26 cellular contexts compared by ENCODE assay signal in genomic region chr11:32427616-32427934, GRCh38. TPM values are rescaled to one million over a fixed set of nuclear protein-coding genes. Genes with fewer than 3 reads are reported as not detected.
DNase-seq lines count a peak whose midpoint lies in the region; ATAC-seq, FAIRE-seq and TF ChIP-seq lines count a peak whose summit lies in the region.
"Had no signal": no experiment of that assay in that cellular context is flagged by ENCODE, and none has a peak within 500 bp of the region (broad histone marks: within the 10 kb centered on the region; RNA-seq: fewer than 3 reads in every experiment).

No MANE protein-coding gene starts in this region.

- no peaks in the 10 kb centered on the region for H3K9me3 ChIP-seq in heart left ventricle

- peaks cover 15 to 90% (median 58%) of the 10 kb centered on the region in 9 donors for H3K27me3 ChIP-seq in heart left ventricle

- peak overlapping the region in 11 of 12 donors; percentile 28 to 91 (median 77) for H3K27ac ChIP-seq in heart left ventricle
- no peak overlapping the region for H3K27ac ChIP-seq in coronary artery
- H3K27ac ChIP-seq: skin epidermis had no signal

- no peak for FAIRE-seq in D721Med (lab: Jason Lieb, UNC)
- FAIRE-seq: HepG2, keratinocyte had no signal

- intact Hi-C loops in heart left ventricle (cut with DNase I) (loop anchor here in 1 of 10 donors (5.0 kb wide), 1 partner anchor 40 kb away; no protein-coding TSS in a partner anchor), cardiac septum (cut with DNase I) (no loop called here)

- no peak for TF ChIP-seq POLR2A in heart left ventricle (IDR thresholded peaks at IDR 0.05)

- peaks cover 91% of the 10 kb centered on the region for H3K27me3 Mint-ChIP-seq in mesothelial cell of epicardium (ENCODE audit: low read depth)
- peaks cover 100% of the 10 kb centered on the region for H3K27me3 Mint-ChIP-seq in type B pancreatic cell

- H3K9me3 Mint-ChIP-seq in mesothelial cell of epicardium (no peaks in the 10 kb centered on the region), type B pancreatic cell (no peaks in the 10 kb centered on the region)
- H3K9me3 Mint-ChIP-seq: activated naive CD8-positive, alpha-beta T cell treated with anti-CD3 and anti-CD28 coated beads, Interleukin-2, amount 50 U/mL, for 24 hours; activated T-helper 2 cell treated with anti-CD3 and anti-CD28 coated beads, Interferon-gamma antibody, Interleukin-2, Interleukin-4, amounts not matched to agents 10 μg/mL and 5 μg/mL and 100 μg/mL, durations not matched to agents 14 hours and 24 hours and 36 hours had no signal

- H3K4me3 Mint-ChIP-seq in mesothelial cell of epicardium (peak overlapping the region; percentile 62), type B pancreatic cell (peak overlapping the region; percentile 52)
- H3K4me3 Mint-ChIP-seq: activated naive CD8-positive, alpha-beta T cell treated with anti-CD3 and anti-CD28 coated beads, Interleukin-2, amount 50 U/mL, for 24 hours had no signal

- WGBS in heart left ventricle, 4 donors, result 30 to 50% (median 41%) methylated on average over 13 to 18 of the region's 18 CpGs

- no peak for DNase-seq in heart left ventricle
- DNase-seq in cardiac septum (ENCODE audit: low spot score), result no peak
- no peak for DNase-seq in coronary artery (ENCODE audit: low spot score)
- no peak for DNase-seq in mesothelial cell of epicardium (ENCODE audit: low spot score in 2 of 2, unreplicated experiment in 2 of 2)
- no peak for DNase-seq in type B pancreatic cell (ENCODE audit: extremely low spot score, unreplicated experiment)
- DNase-seq in D721Med (ENCODE audit: insufficient read length, low spot score), result no peak
- DNase-seq: activated CD8-positive, alpha-beta memory T cell treated with anti-CD3 and anti-CD28 coated beads, Interleukin-2, amount 50 U/mL, for 4 hours; activated naive CD8-positive, alpha-beta T cell treated with anti-CD3 and anti-CD28 coated beads, Interleukin-2, amount 50 U/mL, for 24 hours; DMS79; effector CD4-positive, alpha-beta T cell; foreskin melanocyte; hypothalamus; NCI-H1092 treated with DMSO at 0.1 percent for 48 hours; NCI-H2029 treated with DMSO at 0.1 percent for 48 hours; NCI-H748 treated with DMSO at 0.1 percent for 48 hours; stimulated activated CD4-positive, alpha-beta T cell treated with anti-CD3 and anti-CD28 coated beads, Interleukin-2, amount 100 ng/mL, for 24 hours; T1000 had no signal

- ATAC-seq in heart left ventricle (no peak), HG02642 (IDR thresholded peaks at IDR 0.05; ENCODE audit: poor library complexity, unreplicated experiment) (no peak), HG02852 (IDR thresholded peaks at IDR 0.05; ENCODE audit: unreplicated experiment) (no peak)
- ATAC-seq: activated naive CD8-positive, alpha-beta T cell treated with anti-CD3 and anti-CD28 coated beads, Interleukin-2, amount 50 U/mL, for 24 hours; HepG2 had no signal

- H3K36me3 Mint-ChIP-seq in mesothelial cell of epicardium (peaks cover 12% of the 10 kb centered on the region), type B pancreatic cell (peaks cover 3% of the 10 kb centered on the region)

- H3K36me3 ChIP-seq in heart left ventricle, result peaks cover 0 to 4% (median 0%) of the 10 kb centered on the region in 9 donors

- TF ChIP-seq CTCF in heart left ventricle (IDR thresholded peaks at IDR 0.05), result no peak
- TF ChIP-seq CTCF in coronary artery (IDR thresholded peaks at IDR 0.05), result no peak
- no peak for TF ChIP-seq CTCF in mesothelial cell of epicardium (IDR thresholded peaks at IDR 0.05; ENCODE audit: unreplicated experiment)
- TF ChIP-seq CTCF in type B pancreatic cell (conservative IDR thresholded peaks at IDR 0.05), result no peak
- no peak for TF ChIP-seq CTCF in D721Med (IDR thresholded peaks at IDR 0.05; ENCODE audit: insufficient read depth, missing control alignments)

- H3K27ac Mint-ChIP-seq in mesothelial cell of epicardium, result peak overlapping the region; percentile 95
- no peak overlapping the region for H3K27ac Mint-ChIP-seq in type B pancreatic cell
- H3K27ac Mint-ChIP-seq: activated naive CD8-positive, alpha-beta T cell treated with anti-CD3 and anti-CD28 coated beads, Interleukin-2, amount 50 U/mL, for 24 hours; activated T-helper 2 cell treated with anti-CD3 and anti-CD28 coated beads, Interferon-gamma antibody, Interleukin-2, Interleukin-4, amounts not matched to agents 10 μg/mL and 5 μg/mL and 100 μg/mL, durations not matched to agents 14 hours and 24 hours and 36 hours had no signal

- H3K4me1 ChIP-seq in heart left ventricle, result peaks cover 0 to 38% (median 16%) of the 10 kb centered on the region in 12 donors

- H3K4me1 Mint-ChIP-seq in mesothelial cell of epicardium (peaks cover 86% of the 10 kb centered on the region), type B pancreatic cell (ENCODE audit: unreplicated experiment) (peaks cover 5% of the 10 kb centered on the region)

- H3K4me3 ChIP-seq in heart left ventricle, result peak overlapping the region in 9 of 12 donors; percentile 17 to 52 (median 41)
- peak overlapping the region; percentile 34 for H3K4me3 ChIP-seq in coronary artery
- H3K4me3 ChIP-seq: lung, skin epidermis had no signal

RNA-seq across cellular contexts. Expression of gene WT1, which starts 7.8 kb away (rescaled TPM):
- total RNA-seq in heart left ventricle (10 to 100 TPM in 1 of 9 donors, 1 to 10 TPM in 8; 1.3 to 16.6 (median 2.9) TPM), cardiac septum (2.3 TPM), mesothelial cell of epicardium (122 to 131 TPM (median 125 TPM) in 3 replicates), type B pancreatic cell (ENCODE audit: low replicate concordance) (2.7 and 5.2 TPM in 2 replicates)
- polyA plus RNA-seq in heart left ventricle, result 1 to 10 TPM; 1.0 to 1.2 TPM
- total RNA-seq: activated T-helper 2 cell treated with anti-CD3 and anti-CD28 coated beads, Interferon-gamma antibody, Interleukin-2, Interleukin-4, amounts not matched to agents 10 μg/mL and 5 μg/mL and 100 μg/mL, durations not matched to agents 14 hours and 24 hours and 36 hours; H4 had no signal
- polyA plus RNA-seq: esophagus, keratinocyte had no signal

Comparison
In these comparisons a context has a peak if more than half of its experiments do, and no peak if none do; other contexts are left out.
1. H3K27ac ChIP-seq: peak in heart left ventricle (11 of 12); none in coronary artery (0 of 2).